In the genomic region with DNA sequence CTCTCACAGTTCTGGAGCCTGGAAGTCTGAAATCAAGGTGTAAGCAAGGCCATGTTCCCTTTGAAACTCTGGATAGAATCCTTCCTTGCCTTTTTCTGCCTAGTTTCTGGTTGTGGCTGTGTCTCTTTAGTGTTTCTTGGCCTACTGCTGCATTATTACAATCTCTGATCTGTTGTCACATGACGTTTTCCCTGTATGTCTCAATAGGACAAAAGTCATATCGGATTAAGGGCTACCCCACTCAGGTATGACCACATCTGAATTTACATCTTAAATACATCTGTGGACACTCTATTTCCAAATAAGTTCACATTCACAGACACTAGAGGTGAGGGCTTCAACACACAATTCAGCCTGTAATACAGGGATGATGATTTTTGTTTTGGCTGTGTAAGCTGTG, we compare ENCODE assay signal across 24 cellular contexts.
"Had no signal": no experiment of that assay in that cellular context is flagged by ENCODE, and none has a peak within 500 bp of the region (broad histone marks: within the 10 kb centered on the region; RNA-seq: fewer than 3 reads in every experiment).

No MANE protein-coding gene starts in this region.

- H3K4me1 Mint-ChIP-seq: activated CD4-positive, alpha-beta T cell treated with anti-CD3 and anti-CD28 coated beads, Interleukin-2, amount 10 ng/mL, durations not matched to agents 7 days and 5 days; activated T-helper 17 cell treated with anti-CD3 and anti-CD28 coated beads, Interleukin-2, amount 50 U/mL, for 72 hours; stimulated activated naive B cell treated with anti-CD40 and anti-IgM and Interleukin-4, amounts not matched to agents 10 μg/mL and 1 μg/mL and 100 μg/mL, for 72 hours had no signal

- FAIRE-seq: endothelial cell of umbilical vein, islet of Langerhans had no signal

- H3K27ac Mint-ChIP-seq: activated CD4-positive, alpha-beta memory T cell treated with anti-CD3 and anti-CD28 coated beads, Interleukin-2, amount 10 ng/mL, durations not matched to agents 7 days and 5 days; activated CD4-positive, alpha-beta T cell treated with anti-CD3 and anti-CD28 coated beads, Interleukin-2, amount 10 ng/mL, durations not matched to agents 7 days and 5 days; activated T-helper 17 cell treated with anti-CD3 and anti-CD28 coated beads, Interleukin-2, amount 50 U/mL, for 72 hours; natural killer cell treated with Interleukin-12 subunit alpha and Interleukin-12 subunit beta and Interleukin-15 and Interleukin-18, amount 100 ng/mL, for 72 hours; stimulated activated naive B cell treated with anti-CD40 and anti-IgM and Interleukin-4, amounts not matched to agents 10 μg/mL and 1 μg/mL and 100 μg/mL, for 72 hours; T-helper 17 cell had no signal

- H3K4me2 ChIP-seq: smooth muscle cell had no signal

- H3K9me3 Mint-ChIP-seq: activated CD4-positive, alpha-beta memory T cell treated with anti-CD3 and anti-CD28 coated beads, Interleukin-2, amount 10 ng/mL, durations not matched to agents 7 days and 5 days; activated CD4-positive, alpha-beta T cell treated with anti-CD3 and anti-CD28 coated beads, Interleukin-2, amount 10 ng/mL, durations not matched to agents 7 days and 5 days; activated T-cell treated with anti-CD3 and anti-CD28 coated beads, Interleukin-2, amount 50 U/mL, for 4 hours; activated T-helper 17 cell treated with anti-CD3 and anti-CD28 coated beads, Interleukin-2, amount 50 U/mL, for 72 hours; natural killer cell treated with Interleukin-12 subunit alpha and Interleukin-12 subunit beta and Interleukin-15 and Interleukin-18, amount 100 ng/mL, for 72 hours; stimulated activated naive B cell treated with anti-CD40 and anti-IgM and Interleukin-4, amounts not matched to agents 10 μg/mL and 1 μg/mL and 100 μg/mL, for 72 hours had no signal

- H3K4me3 ChIP-seq: heart right ventricle, smooth muscle cell, stomach, thyroid gland, upper lobe of right lung had no signal

- H3K9me3 ChIP-seq: heart right ventricle, stomach, thyroid gland, upper lobe of right lung had no signal

- H3K27ac ChIP-seq: heart right ventricle, thyroid gland, upper lobe of right lung had no signal

- H3K36me3 ChIP-seq: heart right ventricle, stomach, thyroid gland, upper lobe of right lung had no signal

- DNase-seq: activated CD4-positive, alpha-beta memory T cell treated with anti-CD3 and anti-CD28 coated beads, Interleukin-2, amount 10 ng/mL, durations not matched to agents 7 days and 5 days; activated CD4-positive, alpha-beta T cell treated with anti-CD3 and anti-CD28 coated beads for 1 hour; activated CD4-positive, alpha-beta T cell treated with anti-CD3 and anti-CD28 coated beads, Interleukin-2, amount 10 ng/mL, durations not matched to agents 7 days and 5 days; activated gamma-delta T cell treated with Interleukin-2 at 50 U/mL for 16 hours; activated naive CD4-positive, alpha-beta T cell treated with anti-CD3 and anti-CD28 coated beads, Interleukin-2, amount 50 U/mL, for 16 hours; activated T-cell treated with anti-CD3 and anti-CD28 coated beads, Interleukin-2, amount 50 U/mL, for 4 hours; amniotic stem cell; central memory CD4-positive, alpha-beta T cell; foreskin fibroblast; heart right ventricle; midbrain; stimulated activated CD4-positive, alpha-beta T cell treated with anti-CD3 and anti-CD28 coated beads, Interleukin-1b, Interleukin-23, amount 100 ng/mL, for 48 hours; stimulated activated CD4-positive, alpha-beta T cell treated with anti-CD3 and anti-CD28 coated beads, Interleukin-4, amount 100 ng/mL, for 4 hours; stimulated activated naive B cell treated with anti-CD40 and anti-IgM and Interleukin-4, amounts not matched to agents 10 μg/mL and 1 μg/mL and 100 μg/mL, for 72 hours; stomach; T-helper 17 cell; thyroid gland; upper lobe of right lung had no signal

- H3K36me3 Mint-ChIP-seq: natural killer cell treated with Interleukin-12 subunit alpha and Interleukin-12 subunit beta and Interleukin-15 and Interleukin-18, amount 100 ng/mL, for 72 hours; stimulated activated naive B cell treated with anti-CD40 and anti-IgM and Interleukin-4, amounts not matched to agents 10 μg/mL and 1 μg/mL and 100 μg/mL, for 72 hours had no signal

- H3K27me3 Mint-ChIP-seq: activated CD4-positive, alpha-beta memory T cell treated with anti-CD3 and anti-CD28 coated beads, Interleukin-2, amount 10 ng/mL, durations not matched to agents 7 days and 5 days; activated CD4-positive, alpha-beta T cell treated with anti-CD3 and anti-CD28 coated beads, Interleukin-2, amount 10 ng/mL, durations not matched to agents 7 days and 5 days; activated T-helper 17 cell treated with anti-CD3 and anti-CD28 coated beads, Interleukin-2, amount 50 U/mL, for 72 hours; stimulated activated naive B cell treated with anti-CD40 and anti-IgM and Interleukin-4, amounts not matched to agents 10 μg/mL and 1 μg/mL and 100 μg/mL, for 72 hours; T-helper 17 cell had no signal

- H3K27me3 ChIP-seq: heart right ventricle, stomach, thyroid gland, upper lobe of right lung had no signal

- ATAC-seq: activated T-cell treated with anti-CD3 and anti-CD28 coated beads, Interleukin-2, amount 50 U/mL, for 4 hours; activated T-helper 17 cell treated with anti-CD3 and anti-CD28 coated beads, Interleukin-2, amount 50 U/mL, for 72 hours; heart right ventricle; natural killer cell treated with Interleukin-12 subunit alpha and Interleukin-12 subunit beta and Interleukin-15 and Interleukin-18, amount 100 ng/mL, for 72 hours; sciatic nerve; stimulated activated naive B cell treated with anti-CD40 and anti-IgM and Interleukin-4, amounts not matched to agents 10 μg/mL and 1 μg/mL and 100 μg/mL, for 72 hours; T-helper 17 cell; upper lobe of right lung had no signal

- H3K4me3 Mint-ChIP-seq: activated CD4-positive, alpha-beta memory T cell treated with anti-CD3 and anti-CD28 coated beads, Interleukin-2, amount 10 ng/mL, durations not matched to agents 7 days and 5 days; activated CD4-positive, alpha-beta T cell treated with anti-CD3 and anti-CD28 coated beads, Interleukin-2, amount 10 ng/mL, durations not matched to agents 7 days and 5 days; activated T-cell treated with anti-CD3 and anti-CD28 coated beads, Interleukin-2, amount 50 U/mL, for 4 hours; activated T-helper 17 cell treated with anti-CD3 and anti-CD28 coated beads, Interleukin-2, amount 50 U/mL, for 72 hours; natural killer cell treated with Interleukin-12 subunit alpha and Interleukin-12 subunit beta and Interleukin-15 and Interleukin-18, amount 100 ng/mL, for 72 hours; stimulated activated naive B cell treated with anti-CD40 and anti-IgM and Interleukin-4, amounts not matched to agents 10 μg/mL and 1 μg/mL and 100 μg/mL, for 72 hours; T-helper 17 cell had no signal
